1 cellular context compared by ENCODE assay signal in genomic region chr9:136089697-136090045, GRCh38.
TF ChIP-seq lines count a peak whose summit lies in the region.

No MANE protein-coding gene starts in this region.

TF ChIP-seq in GM23338, 12 proteins besides CTCF, POLR2A, EP300 and RAD21 (continued from another document):
- TF ChIP-seq REST (IDR thresholded peaks at IDR 0.05; ENCODE audit: unreplicated experiment), result no peak
- no peak for TF ChIP-seq POLR2AphosphoS5 (IDR thresholded peaks at IDR 0.05; ENCODE audit: low read depth)
- TF ChIP-seq ZNF462 (CRISPR knock-in tag; IDR thresholded peaks at IDR 0.05), result no peak
- no peak for TF ChIP-seq CREB1 (CRISPR knock-in tag; IDR thresholded peaks at IDR 0.05; ENCODE audit: low read depth)
- no peak for TF ChIP-seq ZNF114 (CRISPR knock-in tag; IDR thresholded peaks at IDR 0.05)
- no peak for TF ChIP-seq JUNB (IDR thresholded peaks at IDR 0.05; ENCODE audit: unreplicated experiment)
- no peak for TF ChIP-seq EZH2phosphoT487 (IDR thresholded peaks at IDR 0.05; ENCODE audit: unreplicated experiment)
- TF ChIP-seq STAT1 (IDR thresholded peaks at IDR 0.05; ENCODE audit: unreplicated experiment), result no peak
- TF ChIP-seq ZNF331 (CRISPR knock-in tag; IDR thresholded peaks at IDR 0.05; ENCODE audit: low read depth), result no peak
